8 cellular contexts compared by ENCODE assay signal in genomic region chr7:130243486-130243885, GRCh38. TPM values are rescaled to one million over a fixed set of nuclear protein-coding genes. Genes with fewer than 3 reads are reported as not detected.
"Had no signal": no experiment of that assay in that cellular context is flagged by ENCODE, and none has a peak within 500 bp of the region (broad histone marks: within the 10 kb centered on the region; RNA-seq: fewer than 3 reads in every experiment).

No MANE protein-coding gene starts in this region.

RNA-seq across cellular contexts. Expression of gene CPA2, which starts 23.2 kb away (rescaled TPM):
- total RNA-seq: ascending aorta, epithelial cell of proximal tubule, kidney, left ventricle myocardium inferior, urinary bladder had no signal

RNA-seq across cellular contexts. Expression of gene SSMEM1, which starts 35.8 kb away (rescaled TPM):
- total RNA-seq: activated CD4-positive, alpha-beta memory T cell treated with anti-CD3 and anti-CD28 coated beads for 36 hours; ascending aorta; epithelial cell of proximal tubule; kidney; left ventricle myocardium inferior; skeletal muscle tissue; stomach; urinary bladder had no signal
- polyA plus RNA-seq: stomach, urinary bladder had no signal

RNA-seq across cellular contexts. Expression of gene CPA4, which starts 49.5 kb away (rescaled TPM):
- total RNA-seq: ascending aorta, left ventricle myocardium inferior, stomach had no signal
- polyA plus RNA-seq: urinary bladder had no signal
